9 cellular contexts compared by ENCODE assay signal in the genomic region with DNA sequence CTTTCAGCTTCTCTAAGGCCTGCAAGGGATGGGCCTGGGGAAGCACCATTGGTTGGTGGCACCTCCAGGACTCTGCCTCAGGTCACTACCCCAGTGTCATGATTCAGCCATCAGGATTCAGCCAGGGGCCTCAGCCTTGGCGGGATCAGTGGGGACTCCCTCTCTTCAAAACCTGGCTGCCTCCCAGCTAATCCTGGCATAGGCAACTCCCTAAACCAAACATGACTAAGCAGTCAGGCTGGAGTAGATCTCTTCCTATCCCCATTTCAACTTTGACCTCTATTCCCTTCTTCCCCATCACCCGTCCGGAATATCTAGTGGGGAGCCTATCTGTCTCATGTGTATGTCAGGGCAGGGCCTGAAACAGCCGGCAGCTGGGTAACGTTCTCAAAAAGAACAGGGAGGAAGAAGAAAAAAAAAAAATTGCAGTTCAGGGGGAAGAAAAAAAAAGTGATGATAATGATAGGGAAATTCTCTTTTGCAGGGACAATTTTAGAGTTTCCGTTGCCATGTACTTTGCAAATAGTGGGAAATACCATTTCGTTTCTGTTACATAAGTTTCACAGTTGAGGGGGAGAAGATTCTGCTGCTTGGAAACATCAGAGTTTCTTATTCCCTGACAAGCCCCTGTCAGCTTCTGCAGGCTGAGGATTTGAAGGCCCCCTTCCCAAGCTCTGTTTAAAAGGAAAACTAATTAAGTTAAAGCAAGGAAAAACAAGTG. TPM values are rescaled to one million over a fixed set of nuclear protein-coding genes. Genes with fewer than 3 reads are reported as not detected.
DNase-seq lines count a peak whose midpoint lies in the region; ATAC-seq, FAIRE-seq and TF ChIP-seq lines count a peak whose summit lies in the region.
"Had no signal": no experiment of that assay in that cellular context is flagged by ENCODE, and none has a peak within 500 bp of the region (broad histone marks: within the 10 kb centered on the region; RNA-seq: fewer than 3 reads in every experiment).

No MANE protein-coding gene starts in this region.

- H3K9me3 ChIP-seq in T-helper 17 cell (ENCODE audit: control insufficient read depth, low read length, poor library complexity, severe bottlenecking), result no peaks in the 10 kb centered on the region

- H3K27me3 Mint-ChIP-seq in T-helper 17 cell, result no peaks in the 10 kb centered on the region

- no peak overlapping the region for H3K27ac Mint-ChIP-seq in T-helper 17 cell

- peaks cover 2% of the 10 kb centered on the region for H3K36me3 Mint-ChIP-seq in T-helper 17 cell (ENCODE audit: low read depth)

- intact Hi-C loops in sciatic nerve (cut with DNase I), result no loop called here

- no peak overlapping the region for H3K4me3 Mint-ChIP-seq in T-helper 17 cell

- TF ChIP-seq CTCF in fibroblast of pulmonary artery (IDR thresholded peaks at IDR 0.05; ENCODE audit: low read length, missing control alignments), result no peak

- DNase-seq in ELR (ENCODE audit: low read depth), result peak; percentile 83
- DNase-seq in RCC 7860 (ENCODE audit: low spot score), result peak; percentile 71
- peak; percentile 62 for DNase-seq in fibroblast of pulmonary artery (ENCODE audit: low read depth)
- DNase-seq in sciatic nerve (ENCODE audit: low spot score), result peak; percentile 70
- DNase-seq in NCI-H1105 (lab: John Stamatoyannopoulos, UW), result no peak
- no peak for DNase-seq in T-helper 17 cell
- DNase-seq in COLO668 (lab: John Stamatoyannopoulos, UW; ENCODE audit: unreplicated experiment), result no peak
- DNase-seq: MM.1S had no signal

- H3K4me1 Mint-ChIP-seq in T-helper 17 cell, result peaks cover 26% of the 10 kb centered on the region

- no peak overlapping the region for H3K4me3 ChIP-seq in fibroblast of pulmonary artery (replicated peaks; ENCODE audit: low read depth, low read length)

- ATAC-seq in sciatic nerve, result peak; percentile 20
- no peak for ATAC-seq in GM19351 (IDR thresholded peaks at IDR 0.05; ENCODE audit: unreplicated experiment)
- no peak for ATAC-seq in T-helper 17 cell

- FAIRE-seq in RCC 7860 (lab: Jason Lieb, UNC), result peak; percentile 72

RNA-seq across cellular contexts. Expression of a gene that starts 4.1 kb away (rescaled TPM):
- total RNA-seq in sciatic nerve (33.9 TPM), T-helper 17 cell (100 to 1,000 TPM; 188 to 200 TPM)

Comparison
In these comparisons a context has a peak if more than half of its experiments do, and no peak if none do; other contexts are left out.
1. DNase-seq: peak in ELR (single experiment), RCC 7860 (single experiment), fibroblast of pulmonary artery (single experiment) and sciatic nerve (single experiment); none in NCI-H1105 (single experiment), T-helper 17 cell (0 of 3) and COLO668 (single experiment).